In the genomic region with DNA sequence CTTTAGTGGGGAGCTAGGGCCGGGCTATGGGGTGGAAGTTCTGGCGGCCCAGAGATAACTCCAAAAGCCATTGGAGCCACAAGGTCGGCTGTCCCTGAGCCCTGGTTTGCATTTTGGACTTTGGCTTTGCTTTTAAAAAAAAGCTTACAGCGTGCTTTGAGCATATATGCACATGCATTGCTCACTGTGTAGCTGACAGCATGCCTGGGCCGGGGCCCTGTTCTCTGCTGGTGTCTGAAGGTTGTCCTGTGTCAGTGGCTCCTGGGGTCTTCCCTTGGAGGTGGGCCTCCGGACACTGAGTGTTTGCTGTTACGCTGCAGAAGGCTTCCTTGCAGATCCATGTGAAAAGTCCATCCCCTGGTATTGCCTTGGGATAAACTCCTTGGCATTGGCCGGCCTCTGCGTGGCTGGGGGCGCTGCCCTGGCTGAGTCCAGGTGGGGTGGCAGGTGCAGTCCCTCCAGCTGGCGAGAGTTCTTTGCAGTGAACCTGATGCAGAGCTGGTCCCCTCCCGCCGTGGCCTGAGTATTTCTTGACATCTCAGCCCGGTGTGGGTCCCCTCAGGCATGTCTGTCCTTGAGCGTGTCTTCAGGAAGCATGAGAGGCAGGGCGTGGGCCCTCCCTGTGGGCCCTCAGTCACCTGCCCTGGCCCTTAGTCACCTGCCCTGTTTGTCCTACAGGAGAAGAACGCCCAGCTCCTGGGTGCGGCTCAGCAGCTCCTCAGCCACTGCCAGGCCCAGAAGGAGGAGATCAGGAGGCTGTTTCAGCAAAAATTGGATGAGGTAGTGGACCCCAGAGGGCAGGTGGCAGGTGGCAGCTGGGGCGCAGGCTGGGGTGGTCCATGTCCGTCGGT, we compare ENCODE assay signal across 1 cellular context.
TF ChIP-seq lines count a peak whose summit lies in the region.

No MANE protein-coding gene starts in this region.

TF ChIP-seq in HepG2, 621 proteins besides CTCF, POLR2A, EP300 and RAD21 (continued from another document and continues in another):
- TF ChIP-seq, protein P1, sequence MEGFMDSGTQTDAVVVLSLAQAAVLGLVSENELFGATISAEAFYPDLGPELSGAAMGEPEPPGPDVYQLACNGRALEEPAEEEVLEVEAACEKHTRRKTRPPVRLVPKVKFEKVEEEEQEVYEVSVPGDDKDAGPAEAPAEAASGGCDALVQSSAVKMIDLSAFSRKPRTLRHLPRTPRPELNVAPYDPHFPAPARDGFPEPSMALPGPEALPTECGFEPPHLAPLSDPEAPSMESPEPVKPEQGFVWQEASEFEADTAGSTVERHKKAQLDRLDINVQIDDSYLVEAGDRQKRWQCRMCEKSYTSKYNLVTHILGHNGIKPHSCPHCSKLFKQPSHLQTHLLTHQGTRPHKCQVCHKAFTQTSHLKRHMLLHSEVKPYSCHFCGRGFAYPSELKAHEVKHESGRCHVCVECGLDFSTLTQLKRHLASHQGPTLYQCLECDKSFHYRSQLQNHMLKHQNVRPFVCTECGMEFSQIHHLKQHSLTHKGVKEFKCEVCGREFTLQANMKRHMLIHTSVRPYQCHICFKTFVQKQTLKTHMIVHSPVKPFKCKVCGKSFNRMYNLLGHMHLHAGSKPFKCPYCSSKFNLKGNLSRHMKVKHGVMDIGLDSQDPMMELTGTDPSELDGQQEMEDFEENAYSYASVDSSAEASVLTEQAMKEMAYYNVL (CRISPR knock-in tag; IDR thresholded peaks at IDR 0.05; ENCODE audit: borderline replicate concordance): no peak
- TF ChIP-seq WIZ (CRISPR knock-in tag; IDR thresholded peaks at IDR 0.05): no peak
- peak; percentile 95 for TF ChIP-seq ZNF251 (CRISPR knock-in tag; IDR thresholded peaks at IDR 0.05)
- peak; percentile 91; the same call in 1 of the 2 replicates for TF ChIP-seq TOPORS (CRISPR knock-in tag; IDR thresholded peaks at IDR 0.05)
- TF ChIP-seq, protein P2, sequence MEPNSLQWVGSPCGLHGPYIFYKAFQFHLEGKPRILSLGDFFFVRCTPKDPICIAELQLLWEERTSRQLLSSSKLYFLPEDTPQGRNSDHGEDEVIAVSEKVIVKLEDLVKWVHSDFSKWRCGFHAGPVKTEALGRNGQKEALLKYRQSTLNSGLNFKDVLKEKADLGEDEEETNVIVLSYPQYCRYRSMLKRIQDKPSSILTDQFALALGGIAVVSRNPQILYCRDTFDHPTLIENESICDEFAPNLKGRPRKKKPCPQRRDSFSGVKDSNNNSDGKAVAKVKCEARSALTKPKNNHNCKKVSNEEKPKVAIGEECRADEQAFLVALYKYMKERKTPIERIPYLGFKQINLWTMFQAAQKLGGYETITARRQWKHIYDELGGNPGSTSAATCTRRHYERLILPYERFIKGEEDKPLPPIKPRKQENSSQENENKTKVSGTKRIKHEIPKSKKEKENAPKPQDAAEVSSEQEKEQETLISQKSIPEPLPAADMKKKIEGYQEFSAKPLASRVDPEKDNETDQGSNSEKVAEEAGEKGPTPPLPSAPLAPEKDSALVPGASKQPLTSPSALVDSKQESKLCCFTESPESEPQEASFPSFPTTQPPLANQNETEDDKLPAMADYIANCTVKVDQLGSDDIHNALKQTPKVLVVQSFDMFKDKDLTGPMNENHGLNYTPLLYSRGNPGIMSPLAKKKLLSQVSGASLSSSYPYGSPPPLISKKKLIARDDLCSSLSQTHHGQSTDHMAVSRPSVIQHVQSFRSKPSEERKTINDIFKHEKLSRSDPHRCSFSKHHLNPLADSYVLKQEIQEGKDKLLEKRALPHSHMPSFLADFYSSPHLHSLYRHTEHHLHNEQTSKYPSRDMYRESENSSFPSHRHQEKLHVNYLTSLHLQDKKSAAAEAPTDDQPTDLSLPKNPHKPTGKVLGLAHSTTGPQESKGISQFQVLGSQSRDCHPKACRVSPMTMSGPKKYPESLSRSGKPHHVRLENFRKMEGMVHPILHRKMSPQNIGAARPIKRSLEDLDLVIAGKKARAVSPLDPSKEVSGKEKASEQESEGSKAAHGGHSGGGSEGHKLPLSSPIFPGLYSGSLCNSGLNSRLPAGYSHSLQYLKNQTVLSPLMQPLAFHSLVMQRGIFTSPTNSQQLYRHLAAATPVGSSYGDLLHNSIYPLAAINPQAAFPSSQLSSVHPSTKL (CRISPR knock-in tag; IDR thresholded peaks at IDR 0.05): peak; percentile 48; the same call in 1 of the 2 replicates
- TF ChIP-seq, protein P3, sequence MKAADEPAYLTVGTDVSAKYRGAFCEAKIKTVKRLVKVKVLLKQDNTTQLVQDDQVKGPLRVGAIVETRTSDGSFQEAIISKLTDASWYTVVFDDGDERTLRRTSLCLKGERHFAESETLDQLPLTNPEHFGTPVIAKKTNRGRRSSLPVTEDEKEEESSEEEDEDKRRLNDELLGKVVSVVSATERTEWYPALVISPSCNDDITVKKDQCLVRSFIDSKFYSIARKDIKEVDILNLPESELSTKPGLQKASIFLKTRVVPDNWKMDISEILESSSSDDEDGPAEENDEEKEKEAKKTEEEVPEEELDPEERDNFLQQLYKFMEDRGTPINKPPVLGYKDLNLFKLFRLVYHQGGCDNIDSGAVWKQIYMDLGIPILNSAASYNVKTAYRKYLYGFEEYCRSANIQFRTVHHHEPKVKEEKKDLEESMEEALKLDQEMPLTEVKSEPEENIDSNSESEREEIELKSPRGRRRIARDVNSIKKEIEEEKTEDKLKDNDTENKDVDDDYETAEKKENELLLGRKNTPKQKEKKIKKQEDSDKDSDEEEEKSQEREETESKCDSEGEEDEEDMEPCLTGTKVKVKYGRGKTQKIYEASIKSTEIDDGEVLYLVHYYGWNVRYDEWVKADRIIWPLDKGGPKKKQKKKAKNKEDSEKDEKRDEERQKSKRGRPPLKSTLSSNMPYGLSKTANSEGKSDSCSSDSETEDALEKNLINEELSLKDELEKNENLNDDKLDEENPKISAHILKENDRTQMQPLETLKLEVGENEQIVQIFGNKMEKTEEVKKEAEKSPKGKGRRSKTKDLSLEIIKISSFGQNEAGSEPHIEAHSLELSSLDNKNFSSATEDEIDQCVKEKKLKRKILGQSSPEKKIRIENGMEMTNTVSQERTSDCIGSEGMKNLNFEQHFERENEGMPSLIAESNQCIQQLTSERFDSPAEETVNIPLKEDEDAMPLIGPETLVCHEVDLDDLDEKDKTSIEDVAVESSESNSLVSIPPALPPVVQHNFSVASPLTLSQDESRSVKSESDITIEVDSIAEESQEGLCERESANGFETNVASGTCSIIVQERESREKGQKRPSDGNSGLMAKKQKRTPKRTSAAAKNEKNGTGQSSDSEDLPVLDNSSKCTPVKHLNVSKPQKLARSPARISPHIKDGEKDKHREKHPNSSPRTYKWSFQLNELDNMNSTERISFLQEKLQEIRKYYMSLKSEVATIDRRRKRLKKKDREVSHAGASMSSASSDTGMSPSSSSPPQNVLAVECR (CRISPR knock-in tag; IDR thresholded peaks at IDR 0.05; ENCODE audit: borderline replicate concordance): peak; percentile 83
- TF ChIP-seq, protein P4, sequence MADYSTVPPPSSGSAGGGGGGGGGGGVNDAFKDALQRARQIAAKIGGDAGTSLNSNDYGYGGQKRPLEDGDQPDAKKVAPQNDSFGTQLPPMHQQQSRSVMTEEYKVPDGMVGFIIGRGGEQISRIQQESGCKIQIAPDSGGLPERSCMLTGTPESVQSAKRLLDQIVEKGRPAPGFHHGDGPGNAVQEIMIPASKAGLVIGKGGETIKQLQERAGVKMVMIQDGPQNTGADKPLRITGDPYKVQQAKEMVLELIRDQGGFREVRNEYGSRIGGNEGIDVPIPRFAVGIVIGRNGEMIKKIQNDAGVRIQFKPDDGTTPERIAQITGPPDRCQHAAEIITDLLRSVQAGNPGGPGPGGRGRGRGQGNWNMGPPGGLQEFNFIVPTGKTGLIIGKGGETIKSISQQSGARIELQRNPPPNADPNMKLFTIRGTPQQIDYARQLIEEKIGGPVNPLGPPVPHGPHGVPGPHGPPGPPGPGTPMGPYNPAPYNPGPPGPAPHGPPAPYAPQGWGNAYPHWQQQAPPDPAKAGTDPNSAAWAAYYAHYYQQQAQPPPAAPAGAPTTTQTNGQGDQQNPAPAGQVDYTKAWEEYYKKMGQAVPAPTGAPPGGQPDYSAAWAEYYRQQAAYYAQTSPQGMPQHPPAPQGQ (CRISPR knock-in tag; IDR thresholded peaks at IDR 0.05; ENCODE audit: borderline replicate concordance): no peak
- TF ChIP-seq, protein P5, sequence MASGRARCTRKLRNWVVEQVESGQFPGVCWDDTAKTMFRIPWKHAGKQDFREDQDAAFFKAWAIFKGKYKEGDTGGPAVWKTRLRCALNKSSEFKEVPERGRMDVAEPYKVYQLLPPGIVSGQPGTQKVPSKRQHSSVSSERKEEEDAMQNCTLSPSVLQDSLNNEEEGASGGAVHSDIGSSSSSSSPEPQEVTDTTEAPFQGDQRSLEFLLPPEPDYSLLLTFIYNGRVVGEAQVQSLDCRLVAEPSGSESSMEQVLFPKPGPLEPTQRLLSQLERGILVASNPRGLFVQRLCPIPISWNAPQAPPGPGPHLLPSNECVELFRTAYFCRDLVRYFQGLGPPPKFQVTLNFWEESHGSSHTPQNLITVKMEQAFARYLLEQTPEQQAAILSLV (CRISPR knock-in tag; IDR thresholded peaks at IDR 0.05; ENCODE audit: borderline replicate concordance): no peak
- TF ChIP-seq RORA (CRISPR knock-in tag; IDR thresholded peaks at IDR 0.05): no peak
- TF ChIP-seq AKAP8 (CRISPR knock-in tag; IDR thresholded peaks at IDR 0.05): 0 out of 2 replicates have a peak, but pooled peaks have one; percentile 68
- TF ChIP-seq ATAD3A (CRISPR knock-in tag; IDR thresholded peaks at IDR 0.05): no peak
- peak; percentile 40; the same call in 1 of the 2 replicates for TF ChIP-seq FOSL1 (CRISPR knock-in tag; IDR thresholded peaks at IDR 0.05; ENCODE audit: borderline replicate concordance)
- no peak for TF ChIP-seq CREB1 (IDR thresholded peaks at IDR 0.05)
- no peak for TF ChIP-seq CREB1 (CRISPR knock-in tag; IDR thresholded peaks at IDR 0.05)
- no peak for TF ChIP-seq JARID2 (CRISPR knock-in tag; IDR thresholded peaks at IDR 0.05; ENCODE audit: insufficient replicate concordance)
- TF ChIP-seq, protein P6, sequence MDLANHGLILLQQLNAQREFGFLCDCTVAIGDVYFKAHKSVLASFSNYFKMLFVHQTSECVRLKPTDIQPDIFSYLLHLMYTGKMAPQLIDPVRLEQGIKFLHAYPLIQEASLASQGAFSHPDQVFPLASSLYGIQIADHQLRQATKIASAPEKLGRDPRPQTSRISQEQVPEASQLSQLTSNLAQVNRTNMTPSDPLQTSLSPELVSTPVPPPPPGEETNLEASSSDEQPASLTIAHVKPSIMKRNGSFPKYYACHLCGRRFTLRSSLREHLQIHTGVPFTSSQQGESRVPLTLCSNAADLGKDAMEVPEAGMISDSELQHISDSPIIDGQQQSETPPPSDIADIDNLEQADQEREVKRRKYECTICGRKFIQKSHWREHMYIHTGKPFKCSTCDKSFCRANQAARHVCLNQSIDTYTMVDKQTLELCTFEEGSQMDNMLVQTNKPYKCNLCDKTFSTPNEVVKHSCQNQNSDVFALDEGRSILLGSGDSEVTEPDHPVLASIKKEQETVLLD (CRISPR knock-in tag; IDR thresholded peaks at IDR 0.05; ENCODE audit: low read depth): no peak
- no peak for TF ChIP-seq MIER3 (CRISPR knock-in tag; IDR thresholded peaks at IDR 0.05; ENCODE audit: borderline replicate concordance)
- TF ChIP-seq ZNF713 (CRISPR knock-in tag; IDR thresholded peaks at IDR 0.05): no peak
- TF ChIP-seq HIVEP1 (CRISPR knock-in tag; IDR thresholded peaks at IDR 0.05): no peak; the same call in none of the 2 replicates
- peak; percentile 80 for TF ChIP-seq YEATS4 (CRISPR knock-in tag; IDR thresholded peaks at IDR 0.05; ENCODE audit: borderline replicate concordance)
- TF ChIP-seq ISL2 (CRISPR knock-in tag; IDR thresholded peaks at IDR 0.05): peak; percentile 66; the same call in 1 of the 2 replicates
- no peak for TF ChIP-seq ZSCAN30 (CRISPR knock-in tag; IDR thresholded peaks at IDR 0.05)
- 0 out of 2 replicates have a peak, but pooled peaks have one; percentile 69 for TF ChIP-seq ZNF468 (CRISPR knock-in tag; IDR thresholded peaks at IDR 0.05)
- TF ChIP-seq KDM1A (CRISPR knock-in tag; IDR thresholded peaks at IDR 0.05): no peak
- TF ChIP-seq KDM5A (IDR thresholded peaks at IDR 0.05; ENCODE audit: borderline replicate concordance, low read length): no peak
- 0 out of 2 replicates have a peak, but pooled peaks have one; percentile 43 for TF ChIP-seq SP140L (CRISPR knock-in tag; IDR thresholded peaks at IDR 0.05; ENCODE audit: borderline replicate concordance)
- TF ChIP-seq ZNF775 (CRISPR knock-in tag; IDR thresholded peaks at IDR 0.05; ENCODE audit: borderline replicate concordance): no peak
- TF ChIP-seq ZNF549 (CRISPR knock-in tag; IDR thresholded peaks at IDR 0.05): no peak
- no peak for TF ChIP-seq ZEB1 (IDR thresholded peaks at IDR 0.05; ENCODE audit: insufficient replicate concordance, low read depth)
- TF ChIP-seq PPARG (CRISPR knock-in tag; conservative IDR thresholded peaks at IDR 0.05): no peak; the same call in 1 of the 2 replicates
- TF ChIP-seq, protein P7, sequence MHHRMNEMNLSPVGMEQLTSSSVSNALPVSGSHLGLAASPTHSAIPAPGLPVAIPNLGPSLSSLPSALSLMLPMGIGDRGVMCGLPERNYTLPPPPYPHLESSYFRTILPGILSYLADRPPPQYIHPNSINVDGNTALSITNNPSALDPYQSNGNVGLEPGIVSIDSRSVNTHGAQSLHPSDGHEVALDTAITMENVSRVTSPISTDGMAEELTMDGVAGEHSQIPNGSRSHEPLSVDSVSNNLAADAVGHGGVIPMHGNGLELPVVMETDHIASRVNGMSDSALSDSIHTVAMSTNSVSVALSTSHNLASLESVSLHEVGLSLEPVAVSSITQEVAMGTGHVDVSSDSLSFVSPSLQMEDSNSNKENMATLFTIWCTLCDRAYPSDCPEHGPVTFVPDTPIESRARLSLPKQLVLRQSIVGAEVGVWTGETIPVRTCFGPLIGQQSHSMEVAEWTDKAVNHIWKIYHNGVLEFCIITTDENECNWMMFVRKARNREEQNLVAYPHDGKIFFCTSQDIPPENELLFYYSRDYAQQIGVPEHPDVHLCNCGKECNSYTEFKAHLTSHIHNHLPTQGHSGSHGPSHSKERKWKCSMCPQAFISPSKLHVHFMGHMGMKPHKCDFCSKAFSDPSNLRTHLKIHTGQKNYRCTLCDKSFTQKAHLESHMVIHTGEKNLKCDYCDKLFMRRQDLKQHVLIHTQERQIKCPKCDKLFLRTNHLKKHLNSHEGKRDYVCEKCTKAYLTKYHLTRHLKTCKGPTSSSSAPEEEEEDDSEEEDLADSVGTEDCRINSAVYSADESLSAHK (CRISPR knock-in tag; IDR thresholded peaks at IDR 0.05; ENCODE audit: borderline replicate concordance): no peak
- TF ChIP-seq ARNTL (CRISPR knock-in tag; IDR thresholded peaks at IDR 0.05): peak; percentile 85
- no peak for TF ChIP-seq NFIB (CRISPR knock-in tag; IDR thresholded peaks at IDR 0.05; ENCODE audit: borderline replicate concordance)
- no peak for TF ChIP-seq ZC3H13 (CRISPR knock-in tag; IDR thresholded peaks at IDR 0.05)
- TF ChIP-seq PHF20 (CRISPR knock-in tag; IDR thresholded peaks at IDR 0.05): peak; percentile 50
- peak; percentile 96 for TF ChIP-seq ZSCAN12 (CRISPR knock-in tag; IDR thresholded peaks at IDR 0.05)
- TF ChIP-seq, protein P8, sequence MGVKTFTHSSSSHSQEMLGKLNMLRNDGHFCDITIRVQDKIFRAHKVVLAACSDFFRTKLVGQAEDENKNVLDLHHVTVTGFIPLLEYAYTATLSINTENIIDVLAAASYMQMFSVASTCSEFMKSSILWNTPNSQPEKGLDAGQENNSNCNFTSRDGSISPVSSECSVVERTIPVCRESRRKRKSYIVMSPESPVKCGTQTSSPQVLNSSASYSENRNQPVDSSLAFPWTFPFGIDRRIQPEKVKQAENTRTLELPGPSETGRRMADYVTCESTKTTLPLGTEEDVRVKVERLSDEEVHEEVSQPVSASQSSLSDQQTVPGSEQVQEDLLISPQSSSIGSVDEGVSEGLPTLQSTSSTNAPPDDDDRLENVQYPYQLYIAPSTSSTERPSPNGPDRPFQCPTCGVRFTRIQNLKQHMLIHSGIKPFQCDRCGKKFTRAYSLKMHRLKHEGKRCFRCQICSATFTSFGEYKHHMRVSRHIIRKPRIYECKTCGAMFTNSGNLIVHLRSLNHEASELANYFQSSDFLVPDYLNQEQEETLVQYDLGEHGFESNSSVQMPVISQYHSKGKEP (CRISPR knock-in tag; IDR thresholded peaks at IDR 0.05): no peak
- TF ChIP-seq MXD4 (CRISPR knock-in tag; IDR thresholded peaks at IDR 0.05): peak; percentile 95
- no peak for TF ChIP-seq TRIM24 (CRISPR knock-in tag; IDR thresholded peaks at IDR 0.05)
- no peak for TF ChIP-seq TBX3 (IDR thresholded peaks at IDR 0.05; ENCODE audit: borderline replicate concordance)
